Comparison of ENCODE assay signal across 8 cellular contexts in genomic region chr20:3209946-3210317, GRCh38. TPM values are rescaled to one million over a fixed set of nuclear protein-coding genes. Genes with fewer than 3 reads are reported as not detected.
DNase-seq lines count a peak whose midpoint lies in the region; ATAC-seq and TF ChIP-seq lines count a peak whose summit lies in the region.

No MANE protein-coding gene starts in this region.

- H3K4me3 Mint-ChIP-seq in dendritic cell treated with granulocyte-macrophage colony-stimulating factor and Interleukin-4, amounts not matched to agents 40 ng/mL and 50 ng/mL, for 4 days, result peak overlapping the region; percentile 96

- ATAC-seq in GM18861 (IDR thresholded peaks at IDR 0.05; ENCODE audit: unreplicated experiment) (no peak), GM18498 (IDR thresholded peaks at IDR 0.05; ENCODE audit: unreplicated experiment) (no peak)

- H3K4me1 ChIP-seq in mesendoderm (ENCODE audit: control insufficient read depth, low read depth, low read length) (peaks cover 5% of the 10 kb centered on the region), uterus (no peaks in the 10 kb centered on the region)

- H3K9ac ChIP-seq in mesendoderm (ENCODE audit: low read length), result peak overlapping the region; percentile 98

- H3K4me3 ChIP-seq in GM08714 (ENCODE audit: low read length) (peak overlapping the region; percentile 91), mesendoderm (ENCODE audit: low read length) (peak overlapping the region; percentile 75), uterus (peak overlapping the region; percentile 75 to 97)

- WGBS in mesendoderm (ENCODE audit: extremely low coverage, insufficient coverage, low lambda C conversion rate), result no CpG with 5 or more reads among the region's 10 CpGs

- H3K23ac ChIP-seq in mesendoderm (ENCODE audit: low read length), result no peak overlapping the region

- TF ChIP-seq CTCF in uterus (IDR thresholded peaks at IDR 0.05), result no peak

- no peaks in the 10 kb centered on the region for H3K9me3 ChIP-seq in uterus

- peak overlapping the region; percentile 98 for H3K27ac Mint-ChIP-seq in dendritic cell treated with granulocyte-macrophage colony-stimulating factor and Interleukin-4, amounts not matched to agents 40 ng/mL and 50 ng/mL, for 4 days

- H2AK5ac ChIP-seq in mesendoderm (ENCODE audit: low read length), result peak overlapping the region; percentile 74

- H3K36me3 ChIP-seq in mesendoderm (ENCODE audit: control insufficient read depth, insufficient read depth, low read length) (no peaks in the 10 kb centered on the region), uterus (no peaks in the 10 kb centered on the region)

- no peak overlapping the region for H2BK15ac ChIP-seq in mesendoderm (replicated peaks; ENCODE audit: low read depth)

- peak overlapping the region; percentile 89 for H3K18ac ChIP-seq in mesendoderm (ENCODE audit: low read length)

- no peak for TF ChIP-seq POLR2A in uterus (IDR thresholded peaks at IDR 0.05)

- H3K4me1 Mint-ChIP-seq in dendritic cell treated with granulocyte-macrophage colony-stimulating factor and Interleukin-4, amounts not matched to agents 40 ng/mL and 50 ng/mL, for 4 days (ENCODE audit: low read depth), result peaks cover 44% of the 10 kb centered on the region

- H4K8ac ChIP-seq in mesendoderm (ENCODE audit: low read depth, low read length), result no peak overlapping the region

- DNase-seq in NCI-H69 (lab: John Stamatoyannopoulos, UW) (peak; percentile 29), mesendoderm (no peak), uterus (no peak), NCI-H2196 (lab: John Stamatoyannopoulos, UW; ENCODE audit: unreplicated experiment) (no peak)

- H3K4me2 ChIP-seq in mesendoderm (ENCODE audit: low read length), result peak overlapping the region; percentile 73

- H3K27ac ChIP-seq in mesendoderm (ENCODE audit: low read depth, low read length) (no peak overlapping the region), uterus (peak overlapping the region; percentile 84 to 87)

- no peaks in the 10 kb centered on the region for H3K27me3 Mint-ChIP-seq in dendritic cell treated with granulocyte-macrophage colony-stimulating factor and Interleukin-4, amounts not matched to agents 40 ng/mL and 50 ng/mL, for 4 days

- peaks cover 40% of the 10 kb centered on the region for H3K36me3 Mint-ChIP-seq in dendritic cell treated with granulocyte-macrophage colony-stimulating factor and Interleukin-4, amounts not matched to agents 40 ng/mL and 50 ng/mL, for 4 days (ENCODE audit: low read depth)

- H3K56ac ChIP-seq in mesendoderm (ENCODE audit: low read length), result peak overlapping the region; percentile 94

- peaks cover 11% of the 10 kb centered on the region for H3K79me2 ChIP-seq in mesendoderm (ENCODE audit: control insufficient read depth, insufficient read depth, low read length)

- H3K4ac ChIP-seq in mesendoderm (ENCODE audit: low read depth, low read length), result peak overlapping the region; percentile 89

- H4K5ac ChIP-seq in mesendoderm (ENCODE audit: low read length), result no peak overlapping the region

- peaks cover 17% of the 10 kb centered on the region for H3K79me1 ChIP-seq in mesendoderm (ENCODE audit: low read length)

- H2BK120ac ChIP-seq in mesendoderm (ENCODE audit: low read depth, low read length), result no peak overlapping the region

- no peaks in the 10 kb centered on the region for H3K9me3 Mint-ChIP-seq in dendritic cell treated with granulocyte-macrophage colony-stimulating factor and Interleukin-4, amounts not matched to agents 40 ng/mL and 50 ng/mL, for 4 days

- H3K27me3 ChIP-seq in mesendoderm (ENCODE audit: insufficient read depth, low read length, poor library complexity) (no peaks in the 10 kb centered on the region), uterus (no peaks in the 10 kb centered on the region)

- H2BK5ac ChIP-seq in mesendoderm (ENCODE audit: low read length), result no peak overlapping the region

- intact Hi-C loops in dendritic cell treated with granulocyte-macrophage colony-stimulating factor and Interleukin-4, amounts not matched to agents 40 ng/mL and 50 ng/mL, for 4 days (cut with micrococcal nuclease), result loop anchor here (1.0 kb wide), 1 partner anchor 51 kb away; the partner anchor contains the start of genes FASTKD5 and UBOX5
- intact Hi-C loops in uterus (cut with DNase I; ENCODE audit: low total_unique reads), result no loop called here

RNA-seq across cellular contexts. Expression of gene ITPA, which starts 0.6 kb away (rescaled TPM):
- polyA plus RNA-seq in mesendoderm (2013, experiment 1 of 2), result 88.9 TPM
- polyA plus RNA-seq in mesendoderm (2013, experiment 2 of 2), result 89.3 TPM
- 10 to 100 TPM in 3 of 4 donors, 1 to 10 TPM in 1; 6.9 to 25.0 (median 21.8) TPM for total RNA-seq in uterus

RNA-seq across cellular contexts. Expression of gene DDRGK1, which starts 5.5 kb away (rescaled TPM):
- 38.1 TPM for polyA plus RNA-seq in mesendoderm (2013, experiment 1 of 2)
- 37.7 TPM for polyA plus RNA-seq in mesendoderm (2013, experiment 2 of 2)
- total RNA-seq in uterus, result 10 to 100 TPM; 37.7 to 74.9 (median 40.1) TPM

RNA-seq across cellular contexts. Expression of gene SLC4A11, which starts 29.1 kb away (rescaled TPM):
- 5.1 TPM for polyA plus RNA-seq in mesendoderm (2013, experiment 1 of 2)
- polyA plus RNA-seq in mesendoderm (2013, experiment 2 of 2), result 5.1 TPM
- under 1 TPM in 3 of 4 donors, not detected in 1; 0.29 to 0.91 (median 0.76) TPM for total RNA-seq in uterus

RNA-seq across cellular contexts. Expression of gene LZTS3, which starts 36.6 kb away (rescaled TPM):
- 10.5 TPM for polyA plus RNA-seq in mesendoderm (2013, experiment 1 of 2)
- polyA plus RNA-seq in mesendoderm (2013, experiment 2 of 2), result 11.0 TPM
- 10 to 100 TPM in 2 of 4 donors, 1 to 10 TPM in 2; 3.6 to 13.1 (median 8.2) TPM for total RNA-seq in uterus

RNA-seq across cellular contexts. Expression of gene FASTKD5, which starts 50.3 kb away (rescaled TPM):
- 16.2 TPM for polyA plus RNA-seq in mesendoderm (2013, experiment 1 of 2)
- polyA plus RNA-seq in mesendoderm (2013, experiment 2 of 2), result 16.3 TPM
- total RNA-seq in uterus, result 10 to 100 TPM; 12.3 to 17.2 (median 12.7) TPM
